ENCODE assay signal across 19 cellular contexts in genomic region chr2:18558458-18558857, GRCh38. TPM values are rescaled to one million over a fixed set of nuclear protein-coding genes. Genes with fewer than 3 reads are reported as not detected.
A peak's percentile ranks its signal among the peaks of the same experiment; 100 is the strongest.
DNase-seq lines count a peak whose midpoint lies in the region; ATAC-seq and TF ChIP-seq lines count a peak whose summit lies in the region.
"Had no signal": no experiment of that assay in that cellular context is flagged by ENCODE, and none has a peak within 500 bp of the region (broad histone marks: within the 10 kb centered on the region; RNA-seq: fewer than 3 reads in every experiment).

No MANE protein-coding gene starts in this region.

- 0 out of 2 replicates have a peak overlapping the region, but pooled peaks have one; percentile 7 for H3K4me3 ChIP-seq in DOHH2 (ENCODE audit: low read length)
- H3K4me3 ChIP-seq: mucosa of descending colon had no signal

- intact Hi-C loops in natural killer cell (cut with micrococcal nuclease): no loop called here

- H3K4me3 Mint-ChIP-seq in brain (peak overlapping the region; percentile 90 to 95 (median 94)), natural killer cell (no peak overlapping the region)

- ATAC-seq in natural killer cell: no peak
- no peak for ATAC-seq in GM19397 (IDR thresholded peaks at IDR 0.05; ENCODE audit: unreplicated experiment)
- ATAC-seq: mucosa of descending colon had no signal

- H3K27ac Mint-ChIP-seq in brain (peak overlapping the region in 3 of 5 experiments; percentile 11 to 97 (median 97)), natural killer cell (peak overlapping the region; percentile 91 to 93)

- H3K79me2 ChIP-seq in DOHH2 (ENCODE audit: control insufficient read depth, low read length): peaks cover 61% of the 10 kb centered on the region

- no peaks in the 10 kb centered on the region for H3K9me3 ChIP-seq in DOHH2 (ENCODE audit: control insufficient read depth, insufficient read depth, low read length)
- H3K9me3 ChIP-seq: mucosa of descending colon, upper lobe of left lung had no signal

- H3K9me3 Mint-ChIP-seq in brain: no peaks in the 10 kb centered on the region
- H3K9me3 Mint-ChIP-seq in natural killer cell: no peaks in the 10 kb centered on the region

- H3K36me3 Mint-ChIP-seq in brain (peaks cover 31% of the 10 kb centered on the region), natural killer cell (peaks cover 8% of the 10 kb centered on the region)

- DNase-seq in NCI-H2227 (lab: John Stamatoyannopoulos, UW; ENCODE audit: unreplicated experiment) (peak; percentile 26), NCI-H2227 treated with DMSO at 0.1 percent for 48 hours (lab: John Stamatoyannopoulos, UW) (no peak), natural killer cell (no peak), NCI-H69 (lab: John Stamatoyannopoulos, UW) (no peak), GM19238 (ENCODE audit: insufficient read length, low spot score) (no peak)
- DNase-seq: 8988T; activated CD8-positive, alpha-beta memory T cell treated with anti-CD3 and anti-CD28 coated beads, Interleukin-2, amount 50 U/mL, for 48 hours; DMS153; mucosa of descending colon; NCI-H1048; NCI-H345; upper lobe of left lung had no signal

- peak overlapping the region; percentile 80 for H3K4me2 ChIP-seq in DOHH2 (ENCODE audit: low read length)

- H3K27ac ChIP-seq in DOHH2 (ENCODE audit: low read depth, low read length): no peak overlapping the region
- H3K27ac ChIP-seq: epithelial cell of prostate had no signal

- no peaks in the 10 kb centered on the region; the same call in 1 of the 2 replicates for H4K20me1 ChIP-seq in DOHH2 (ENCODE audit: control insufficient read depth, insufficient read depth, low read depth, low read length)

- H3K27me3 Mint-ChIP-seq in brain (peaks cover 4% of the 10 kb centered on the region), natural killer cell (ENCODE audit: low read depth in 2 of 2) (no peaks in the 10 kb centered on the region)

- H3K4me1 ChIP-seq in DOHH2 (ENCODE audit: control insufficient read depth, low read length): peaks cover 28% of the 10 kb centered on the region

- no peaks in the 10 kb centered on the region for H3K9me2 ChIP-seq in DOHH2 (replicated peaks; ENCODE audit: control insufficient read depth, low read length)

- no peaks in the 10 kb centered on the region for H3K27me3 ChIP-seq in DOHH2 (ENCODE audit: control insufficient read depth, low read length)
- H3K27me3 ChIP-seq: upper lobe of left lung had no signal

- H3F3A ChIP-seq in DOHH2 (ENCODE audit: control insufficient read depth, insufficient read depth): no peaks in the 10 kb centered on the region

- peaks cover 52% of the 10 kb centered on the region for H3K36me3 ChIP-seq in DOHH2 (ENCODE audit: control insufficient read depth, low read length)

- H3K4me1 Mint-ChIP-seq in brain: peaks cover 64% of the 10 kb centered on the region
- H3K4me1 Mint-ChIP-seq in natural killer cell: peaks cover 30 to 38% of the 10 kb centered on the region in 2 donors

- no peak for TF ChIP-seq CTCF in DOHH2 (IDR thresholded peaks at IDR 0.05; ENCODE audit: low read depth, low read length, poor library complexity, severe bottlenecking)
- TF ChIP-seq CTCF in brain (conservative IDR thresholded peaks at IDR 0.05): no peak
- TF ChIP-seq CTCF in natural killer cell (IDR thresholded peaks at IDR 0.05): no peak

RNA-seq across cellular contexts. Expression of gene RDH14, which starts 2.0 kb away (rescaled TPM):
- 8.1 TPM for polyA plus RNA-seq in brain (ENCODE audit: insufficient read depth, low read depth, low replicate concordance)
- total RNA-seq in natural killer cell: 10 to 100 TPM in 2 of 3 donors, 1 to 10 TPM in 1; 8.7 to 13.5 (median 12.5) TPM

RNA-seq across cellular contexts. Expression of gene NT5C1B, which starts 30.9 kb away (rescaled TPM):
- not detected for polyA plus RNA-seq in brain (ENCODE audit: insufficient read depth, low read depth, low replicate concordance)
- not detected for total RNA-seq in natural killer cell
- total RNA-seq: bronchial epithelial cell, H1, HT-29, mucosa of descending colon, upper lobe of left lung had no signal
- polyA plus RNA-seq: H1 had no signal
